18 cellular contexts compared by ENCODE assay signal in genomic region chr3:138254199-138254598, GRCh38.
"Had no signal": no experiment of that assay in that cellular context is flagged by ENCODE, and none has a peak within 500 bp of the region (broad histone marks: within the 10 kb centered on the region; RNA-seq: fewer than 3 reads in every experiment).

No MANE protein-coding gene starts in this region.

- H3K27ac ChIP-seq: adrenal gland, gastroesophageal sphincter, testis, upper lobe of left lung had no signal

- H3K36me3 ChIP-seq: adrenal gland had no signal

- H3K4me3 ChIP-seq: adrenal gland, gastroesophageal sphincter, lung, testis, upper lobe of left lung had no signal

- H3K27ac Mint-ChIP-seq: activated B cell treated with CpG ODN at 0.5 μM for 24 hours; activated CD4-positive, alpha-beta memory T cell treated with anti-CD3 and anti-CD28 coated beads for 36 hours; activated naive CD4-positive, alpha-beta T cell treated with anti-CD3 and anti-CD28 coated beads for 36 hours; endodermal cell; mesothelial cell of epicardium; natural killer cell treated with Interleukin-12 subunit alpha and Interleukin-12 subunit beta and Interleukin-15 and Interleukin-18, amount 100 ng/mL, for 72 hours; T-cell had no signal

- H3K4me3 Mint-ChIP-seq: activated B cell treated with CpG ODN at 0.5 μM for 24 hours; activated CD4-positive, alpha-beta memory T cell treated with anti-CD3 and anti-CD28 coated beads for 36 hours; activated naive CD4-positive, alpha-beta T cell treated with anti-CD3 and anti-CD28 coated beads for 36 hours; endodermal cell; immature natural killer cell; mesothelial cell of epicardium; natural killer cell treated with Interleukin-12 subunit alpha and Interleukin-12 subunit beta and Interleukin-15 and Interleukin-18, amount 100 ng/mL, for 72 hours; T-cell had no signal

- ATAC-seq: gastroesophageal sphincter; left colon; natural killer cell treated with Interleukin-12 subunit alpha and Interleukin-12 subunit beta and Interleukin-15 and Interleukin-18, amount 100 ng/mL, for 72 hours; SK-N-SH treated with all-trans-retinoic acid at 6 μM for 48 hours; T-cell had no signal

- H3K36me3 Mint-ChIP-seq: natural killer cell treated with Interleukin-12 subunit alpha and Interleukin-12 subunit beta and Interleukin-15 and Interleukin-18, amount 100 ng/mL, for 72 hours had no signal

- H3K9me3 ChIP-seq: adrenal gland, gastroesophageal sphincter, testis, upper lobe of left lung had no signal

- H3K27me3 ChIP-seq: adrenal gland, gastroesophageal sphincter, testis, upper lobe of left lung had no signal

- H3K4me1 Mint-ChIP-seq: activated B cell treated with CpG ODN at 0.5 μM for 24 hours, endodermal cell, immature natural killer cell, mesothelial cell of epicardium, T-cell had no signal

- H3K27me3 Mint-ChIP-seq: activated B cell treated with CpG ODN at 0.5 μM for 24 hours; activated CD4-positive, alpha-beta memory T cell treated with anti-CD3 and anti-CD28 coated beads for 36 hours; natural killer cell treated with Interleukin-12 subunit alpha and Interleukin-12 subunit beta and Interleukin-15 and Interleukin-18, amount 100 ng/mL, for 72 hours; T-cell had no signal

- DNase-seq: activated B cell treated with CpG ODN at 0.5 μM for 24 hours; activated CD4-positive, alpha-beta memory T cell treated with anti-CD3 and anti-CD28 coated beads for 36 hours; activated CD4-positive, alpha-beta T cell treated with anti-CD3 and anti-CD28 coated beads for 4 hours; activated naive CD4-positive, alpha-beta T cell treated with anti-CD3 and anti-CD28 coated beads for 36 hours; activated T-cell treated with anti-CD3 and anti-CD28 coated beads for 4 hours; adrenal gland; endodermal cell; immature natural killer cell; left colon; retina; T-cell; testis; upper lobe of left lung had no signal

- H3K4me1 ChIP-seq: adrenal gland, gastroesophageal sphincter, testis, upper lobe of left lung had no signal

- H3K9me3 Mint-ChIP-seq: activated B cell treated with CpG ODN at 0.5 μM for 24 hours; activated CD4-positive, alpha-beta memory T cell treated with anti-CD3 and anti-CD28 coated beads for 36 hours; activated naive CD4-positive, alpha-beta T cell treated with anti-CD3 and anti-CD28 coated beads for 36 hours; endodermal cell; immature natural killer cell; natural killer cell treated with Interleukin-12 subunit alpha and Interleukin-12 subunit beta and Interleukin-15 and Interleukin-18, amount 100 ng/mL, for 72 hours; T-cell had no signal
